In genomic region chr7:95620631-95621030, GRCh38 we compare ENCODE assay signal across 30 cellular contexts.
"Had no signal": no experiment of that assay in that cellular context is flagged by ENCODE, and none has a peak within 500 bp of the region (broad histone marks: within the 10 kb centered on the region; RNA-seq: fewer than 3 reads in every experiment).

No MANE protein-coding gene starts in this region.

- H3K4me1 Mint-ChIP-seq: natural killer cell; neural crest cell; stimulated activated effector memory CD8-positive, alpha-beta T cell treated with anti-CD3 and anti-CD28 coated beads, Interleukin-12 subunit alpha, Interleukin-12 subunit beta, amount 100 ng/mL, for 72 hours had no signal

- H3K36me3 Mint-ChIP-seq: naive thymus-derived CD4-positive, alpha-beta T cell; stimulated activated effector memory CD8-positive, alpha-beta T cell treated with anti-CD3 and anti-CD28 coated beads, Interleukin-12 subunit alpha, Interleukin-12 subunit beta, amount 100 ng/mL, for 72 hours; type B pancreatic cell had no signal

- H3K27me3 ChIP-seq: neutrophil, right lobe of liver, sigmoid colon, stomach, suprapubic skin, testis, tibial artery, transverse colon, upper lobe of right lung, uterus had no signal

- H3K4me3 Mint-ChIP-seq: naive thymus-derived CD4-positive, alpha-beta T cell; natural killer cell; nephron progenitor cell; neural crest cell; stimulated activated effector memory CD8-positive, alpha-beta T cell treated with anti-CD3 and anti-CD28 coated beads, Interleukin-12 subunit alpha, Interleukin-12 subunit beta, amount 100 ng/mL, for 72 hours; stimulated activated naive B cell treated with anti-CD40 and anti-IgM and Interleukin-4, amounts not matched to agents 10 μg/mL and 1 μg/mL and 100 μg/mL, for 72 hours; stimulated activated naive CD8-positive, alpha-beta T cell treated with anti-CD3 and anti-CD28 coated beads, Interleukin-15, Interleukin-2, amounts not matched to agents 100 ng/mL and 50 ng/mL, for 24 hours; type B pancreatic cell had no signal

- H3K36me3 ChIP-seq: neutrophil, prostate gland, right lobe of liver, sigmoid colon, stomach, suprapubic skin, tibial artery, transverse colon, upper lobe of right lung, uterus had no signal

- H3K9me3 ChIP-seq: neutrophil, prostate gland, right lobe of liver, sigmoid colon, suprapubic skin, testis, transverse colon, upper lobe of right lung, uterus had no signal

- H3K4me1 ChIP-seq: prostate gland, right lobe of liver, sigmoid colon, stomach, suprapubic skin, testis, tibial artery, transverse colon, upper lobe of right lung, uterus had no signal

- H3K9me3 Mint-ChIP-seq: stimulated activated naive CD8-positive, alpha-beta T cell treated with anti-CD3 and anti-CD28 coated beads, Interleukin-15, Interleukin-2, amounts not matched to agents 100 ng/mL and 50 ng/mL, for 24 hours had no signal

- H3K27ac Mint-ChIP-seq: naive thymus-derived CD4-positive, alpha-beta T cell; natural killer cell; nephron progenitor cell; stimulated activated effector memory CD8-positive, alpha-beta T cell treated with anti-CD3 and anti-CD28 coated beads, Interleukin-12 subunit alpha, Interleukin-12 subunit beta, amount 100 ng/mL, for 72 hours; stimulated activated naive B cell treated with anti-CD40 and anti-IgM and Interleukin-4, amounts not matched to agents 10 μg/mL and 1 μg/mL and 100 μg/mL, for 72 hours; stimulated activated naive CD8-positive, alpha-beta T cell treated with anti-CD3 and anti-CD28 coated beads, Interleukin-15, Interleukin-2, amounts not matched to agents 100 ng/mL and 50 ng/mL, for 24 hours; type B pancreatic cell had no signal

- H3K4me3 ChIP-seq: prostate gland, right lobe of liver, sigmoid colon, stomach, suprapubic skin, testis, tibial artery, transverse colon, upper lobe of right lung, uterus had no signal

- H3K9ac ChIP-seq: parathyroid adenoma had no signal

- ATAC-seq: naive thymus-derived CD4-positive, alpha-beta T cell; natural killer cell; right lobe of liver; stimulated activated effector memory CD8-positive, alpha-beta T cell treated with anti-CD3 and anti-CD28 coated beads, Interleukin-12 subunit alpha, Interleukin-12 subunit beta, amount 100 ng/mL, for 72 hours; stimulated activated naive B cell treated with anti-CD40 and anti-IgM and Interleukin-4, amounts not matched to agents 10 μg/mL and 1 μg/mL and 100 μg/mL, for 72 hours; upper lobe of right lung had no signal

- H3K27ac ChIP-seq: neutrophil, prostate gland, right lobe of liver, sigmoid colon, stomach, suprapubic skin, testis, tibial artery, transverse colon, upper lobe of right lung, uterus had no signal

- DNase-seq: naive thymus-derived CD4-positive, alpha-beta T cell; natural killer cell; nephron progenitor cell; nucleus accumbens; posterior cingulate gyrus; right cardiac atrium; right lobe of liver; sigmoid colon; small intestine; stimulated activated CD4-positive, alpha-beta T cell treated with anti-CD3 and anti-CD28 coated beads, Interleukin-15, amount 100 ng/mL, for 24 hours; stimulated activated CD4-positive, alpha-beta T cell treated with anti-CD3 and anti-CD28 coated beads, Interleukin-2, amount 100 ng/mL, for 24 hours; stimulated activated CD4-positive, alpha-beta T cell treated with anti-CD3 and anti-CD28 coated beads, Interleukin-2, amount 100 ng/mL, for 48 hours; stimulated activated CD4-positive, alpha-beta T cell treated with anti-CD3 and anti-CD28 coated beads, Interleukin-4, amount 100 ng/mL, for 24 hours; stimulated activated naive B cell treated with anti-CD40 and anti-IgM and Interleukin-4, amounts not matched to agents 10 μg/mL and 1 μg/mL and 100 μg/mL, for 72 hours; stimulated activated naive CD4-positive, alpha-beta T cell treated with Interleukin-2 at 50 U/mL for 16 hours; stomach; substantia nigra; testis; tibial artery; transverse colon; upper lobe of right lung; uterus had no signal
